ENCODE assay signal across 1 cellular context in the genomic region with DNA sequence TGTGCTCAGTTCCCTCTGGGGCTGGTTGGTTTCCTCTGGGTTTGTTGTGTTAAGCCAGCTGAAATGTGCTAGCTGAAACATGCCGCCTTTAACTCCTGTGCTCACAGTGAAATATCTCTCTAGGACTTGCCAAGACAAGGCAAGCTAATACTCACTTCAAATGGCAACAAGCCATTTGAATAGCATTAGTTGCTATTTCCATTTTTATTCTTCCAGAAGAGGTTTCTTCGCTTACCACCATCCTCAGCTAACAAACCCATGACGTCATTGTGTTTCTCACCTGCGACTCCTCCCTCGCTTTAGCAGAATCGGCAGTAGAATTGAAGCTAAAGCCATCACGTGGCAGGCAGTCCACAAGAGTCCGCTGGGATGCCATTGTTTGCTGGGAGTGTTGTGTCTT.
TF ChIP-seq lines count a peak whose summit lies in the region.

No MANE protein-coding gene starts in this region.

TF ChIP-seq in H1, 55 proteins besides CTCF, POLR2A, EP300 and RAD21:
- no peak for TF ChIP-seq MAFK (IDR thresholded peaks at IDR 0.05; ENCODE audit: low read depth, low read length)
- no peak for TF ChIP-seq EGR1 (IDR thresholded peaks at IDR 0.05; ENCODE audit: borderline replicate concordance, low read depth, low read length)
- no peak for TF ChIP-seq TEAD4 (IDR thresholded peaks at IDR 0.05; ENCODE audit: low read depth, low read length)
- no peak for TF ChIP-seq KDM4A (IDR thresholded peaks at IDR 0.05; ENCODE audit: low read depth, low read length, severe bottlenecking)
TF ChIP-seq in H1: peak in this region for 0.
